ENCODE assay signal across 8 cellular contexts in the genomic region with DNA sequence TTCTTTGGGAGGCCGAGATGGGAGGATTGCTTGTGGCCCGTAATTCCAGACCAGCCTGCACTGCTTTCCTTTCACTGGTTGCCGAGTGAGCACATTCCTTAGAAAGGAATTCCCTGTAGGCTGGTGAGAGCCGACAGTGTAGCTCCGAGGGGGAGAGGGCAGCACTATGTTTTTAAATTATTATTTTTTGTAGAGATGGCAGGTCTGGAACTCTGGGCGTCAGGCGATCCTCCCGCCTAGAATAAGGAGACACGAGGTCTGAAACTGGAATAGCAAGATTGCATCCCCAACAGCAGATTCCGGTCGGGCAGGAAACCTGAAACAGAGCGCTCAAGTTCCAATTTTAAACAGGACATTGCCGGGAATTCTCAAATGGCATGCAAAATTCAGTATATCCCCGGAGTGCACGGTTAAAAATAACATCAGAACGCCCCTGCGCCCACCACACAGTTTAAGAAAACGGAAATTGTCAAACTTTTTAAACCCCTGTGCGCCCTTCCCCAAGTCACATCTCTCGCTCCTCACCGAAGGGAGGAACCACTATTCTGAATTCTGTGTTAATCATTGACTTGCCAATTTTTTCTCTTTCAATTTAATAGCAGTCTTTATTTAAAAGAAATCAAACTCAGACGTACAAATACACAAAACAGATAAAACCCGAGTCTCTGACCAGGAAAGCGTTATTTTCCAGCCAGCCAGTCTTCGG. TPM values are rescaled to one million over a fixed set of nuclear protein-coding genes. Genes with fewer than 3 reads are reported as not detected.
DNase-seq lines count a peak whose midpoint lies in the region; ATAC-seq, FAIRE-seq and TF ChIP-seq lines count a peak whose summit lies in the region.

No MANE protein-coding gene starts in this region.

- H3K36me3 Mint-ChIP-seq in MCF 10A (ENCODE audit: insufficient read depth, unreplicated experiment), result peaks cover 27% of the 10 kb centered on the region

- H3K27me3 Mint-ChIP-seq in MCF 10A (ENCODE audit: insufficient read depth, unreplicated experiment), result no peaks in the 10 kb centered on the region

- no peaks in the 10 kb centered on the region for H3K27me3 ChIP-seq in ACC112 (ENCODE audit: insufficient read depth, low read length)
- H3K27me3 ChIP-seq in small intestine (ENCODE audit: control insufficient read depth in 2 of 2, insufficient read depth in 2 of 2, low read length in 2 of 2), result no peaks in the 10 kb centered on the region

- peak overlapping the region; percentile 100 for H3K27ac Mint-ChIP-seq in MCF 10A (ENCODE audit: low read depth, unreplicated experiment)

- intact Hi-C loops in MCF 10A (cut with micrococcal nuclease), result loop anchor here (1.0 to 2.0 kb wide), 2 partner anchors 8 to 115 kb away; partner anchors contain the start of gene RNU5A-1
- intact Hi-C loops in kidney (cut with DNase I), result no loop called here

- no peaks in the 10 kb centered on the region for H3K79me2 ChIP-seq in ACC112 (ENCODE audit: control insufficient read depth, insufficient read depth, low read length, unreplicated experiment)

- CTCF ChIA-PET in MCF 10A (lab: Yijun Ruan, JAX), result interaction anchor here (0.8 to 1.7 kb wide), 3 partner anchors 33 to 122 kb away, joined by 3 to 6 read pairs (median 3); no protein-coding TSS in a partner anchor

- FAIRE-seq in kidney (lab: Jason Lieb, UNC), result no peak
- FAIRE-seq in small intestine (lab: Jason Lieb, UNC), result no peak

- TF ChIP-seq CTCF in MCF 10A (IDR thresholded peaks at IDR 0.05; ENCODE audit: unreplicated experiment), result no peak
- no peak for TF ChIP-seq CTCF in kidney (IDR thresholded peaks at IDR 0.05; ENCODE audit: borderline replicate concordance, extremely low read depth, insufficient read depth)

- DNase-seq in SW480 (ENCODE audit: low spot score), result peak; percentile 49
- peak; percentile 42 for DNase-seq in MCF 10A (ENCODE audit: unreplicated experiment)
- DNase-seq in kidney, result no peak
- peak; percentile 68 for DNase-seq in small intestine
- no peak for DNase-seq in iPS-NIHi7 (ENCODE audit: extremely low spot score)

- H3K9me3 Mint-ChIP-seq in MCF 10A (ENCODE audit: unreplicated experiment), result no peaks in the 10 kb centered on the region

- no peaks in the 10 kb centered on the region for H3K4me1 Mint-ChIP-seq in MCF 10A (ENCODE audit: insufficient read depth, unreplicated experiment)

- H3K27ac ChIP-seq in ACC112 (ENCODE audit: low read depth, low read length) (peak overlapping the region; percentile 94), KOPT-K1 (ENCODE audit: low read depth, low read length, poor library complexity, severe bottlenecking) (peak overlapping the region; percentile 85), kidney (ENCODE audit: low read depth in 2 of 2, low read length in 2 of 2) (peak overlapping the region; percentile 76 to 90), small intestine (ENCODE audit: low read depth in 1 of 2, low read length in 1 of 2) (peak overlapping the region; percentile 9 to 90)

- H3K9me3 ChIP-seq in KOPT-K1 (ENCODE audit: insufficient read depth, low read length, poor library complexity, severe bottlenecking) (no peaks in the 10 kb centered on the region), kidney (ENCODE audit: control insufficient read depth in 1 of 2, low read length in 2 of 2) (no peaks in the 10 kb centered on the region), small intestine (ENCODE audit: control insufficient read depth, low read depth) (no peaks in the 10 kb centered on the region)

- peak; percentile 17 for ATAC-seq in GM18907 (IDR thresholded peaks at IDR 0.05; ENCODE audit: unreplicated experiment)

- no peaks in the 10 kb centered on the region for H3K36me3 ChIP-seq in ACC112 (ENCODE audit: insufficient read depth, low read length)
- H3K36me3 ChIP-seq in KOPT-K1 (ENCODE audit: insufficient read depth, low read length), result no peaks in the 10 kb centered on the region
- H3K36me3 ChIP-seq in kidney (ENCODE audit: control insufficient read depth in 1 of 2, insufficient read depth in 2 of 2, low read length in 2 of 2), result no peaks in the 10 kb centered on the region
- H3K36me3 ChIP-seq in small intestine (ENCODE audit: control insufficient read depth in 2 of 2, insufficient read depth in 2 of 2, low read length in 2 of 2), result no peaks in the 10 kb centered on the region

- POLR2A ChIA-PET in MCF 10A (lab: Yijun Ruan, JAX), result interaction anchor here (0.6 to 3.8 kb wide), 14 partner anchors 7 to 1115 kb away, joined by 3 to 52 read pairs (median 4); partner anchors contain the start of genes CLPX, PARP16 and PDCD7

- H3K9ac ChIP-seq in kidney (ENCODE audit: low read length in 2 of 2), result peak overlapping the region; percentile 72 to 79

- H2AFZ ChIP-seq in ACC112 (ENCODE audit: low read length, unreplicated experiment), result peak overlapping the region; percentile 84

- no TSS peak for BruUV-seq in MCF 10A (replicated peaks; lab: Mats Ljungman, UMichigan)

- 1 to 2% (median 1%) methylated on average over 25 of the region's 25 CpGs for WGBS in small intestine, 3 donors

- no peaks in the 10 kb centered on the region for H3K4me1 ChIP-seq in ACC112 (ENCODE audit: control insufficient read depth, insufficient read depth, low read length, unreplicated experiment)
- peaks cover 0 to 4% of the 10 kb centered on the region in 2 donors for H3K4me1 ChIP-seq in kidney (ENCODE audit: control insufficient read depth in 1 of 2, insufficient read depth in 1 of 2, low read depth in 1 of 2, low read length in 2 of 2)
- H3K4me1 ChIP-seq in small intestine (ENCODE audit: control insufficient read depth in 2 of 2, insufficient read depth in 1 of 2, low read depth in 1 of 2, low read length in 1 of 2), result no peaks in the 10 kb centered on the region

- H3K4me3 ChIP-seq in ACC112 (ENCODE audit: low read depth, low read length) (peak overlapping the region; percentile 75), kidney (ENCODE audit: low read length in 2 of 2) (peak overlapping the region; percentile 80 to 87), small intestine (ENCODE audit: low read depth in 1 of 2, low read length in 2 of 2) (peak overlapping the region; percentile 34 to 39)

- peak overlapping the region; percentile 88 for H3K4me3 Mint-ChIP-seq in MCF 10A (ENCODE audit: unreplicated experiment)

RNA-seq across cellular contexts. Expression of gene RNU5B-1, which starts 0.6 kb away (rescaled TPM):
- not detected in 2 replicates for total RNA-seq in MCF 10A (2022)
- total RNA-seq in kidney, result 54.0 TPM
- not detected for polyA plus RNA-seq in kidney (ENCODE audit: insufficient read depth, low read depth, low replicate concordance)
- not detected for polyA plus RNA-seq in small intestine

RNA-seq across cellular contexts. Expression of gene RNU5A-1, which starts 8.0 kb away (rescaled TPM):
- total RNA-seq in MCF 10A (2022) (not detected in 2 replicates), kidney (not detected)
- polyA plus RNA-seq in kidney (ENCODE audit: insufficient read depth, low read depth, low replicate concordance) (not detected), small intestine (not detected)

RNA-seq across cellular contexts. Expression of gene PARP16, which starts 17.2 kb away (rescaled TPM):
- total RNA-seq in MCF 10A (2022) (5.9 and 6.1 TPM in 2 replicates), kidney (7.8 TPM)
- polyA plus RNA-seq in kidney (ENCODE audit: insufficient read depth, low read depth, low replicate concordance) (7.0 TPM), small intestine (1 to 10 TPM; 6.5 to 9.0 (median 8.9) TPM)

Comparison
In these comparisons a context has a peak if more than half of its experiments do, and no peak if none do; other contexts are left out.
1. DNase-seq: peak in SW480 (single experiment), MCF 10A (single experiment) and small intestine (single experiment); none in kidney (single experiment) and iPS-NIHi7 (single experiment).
2. Peak in every context shown above with its lines, with median percentiles within 50 percentile points of each other: H3K27ac ChIP-seq and H3K4me3 ChIP-seq.